In genomic region chr4:106982711-106983211, GRCh38 we compare ENCODE assay signal across 2 cellular contexts.
A peak's percentile ranks its signal among the peaks of the same experiment; 100 is the strongest.
TF ChIP-seq lines count a peak whose summit lies in the region.

No MANE protein-coding gene starts in this region.

TF ChIP-seq in WTC11, 78 proteins besides CTCF, POLR2A, EP300 and RAD21:
- TF ChIP-seq ZNF121 (CRISPR knock-in tag; IDR thresholded peaks at IDR 0.05), result peak; percentile 78; the same call in 1 of the 2 replicates
- peak; percentile 97 for TF ChIP-seq ZNF512 (CRISPR knock-in tag; IDR thresholded peaks at IDR 0.05; ENCODE audit: borderline replicate concordance)
- TF ChIP-seq RELA (CRISPR knock-in tag; IDR thresholded peaks at IDR 0.05; ENCODE audit: borderline replicate concordance), result no peak
- TF ChIP-seq RORB (CRISPR knock-in tag; IDR thresholded peaks at IDR 0.05), result no peak

TF ChIP-seq in H1, 55 proteins besides CTCF, POLR2A, EP300 and RAD21:
- TF ChIP-seq MAFK (IDR thresholded peaks at IDR 0.05; ENCODE audit: low read depth, low read length) (no peak), NANOG (IDR thresholded peaks at IDR 0.05; ENCODE audit: insufficient read depth, low read depth, low read length, poor library complexity, severe bottlenecking) (no peak), CHD7 (IDR thresholded peaks at IDR 0.05; ENCODE audit: insufficient replicate concordance, low read length) (no peak), SIX5 (IDR thresholded peaks at IDR 0.05; ENCODE audit: low read depth, low read length) (no peak)
